In genomic region chr12:109287811-109288469, GRCh38 we compare ENCODE assay signal across 34 cellular contexts. TPM values are rescaled to one million over a fixed set of nuclear protein-coding genes. Genes with fewer than 3 reads are reported as not detected.
"Had no signal": no experiment of that assay in that cellular context is flagged by ENCODE, and none has a peak within 500 bp of the region (broad histone marks: within the 10 kb centered on the region; RNA-seq: fewer than 3 reads in every experiment).

No MANE protein-coding gene starts in this region.

- DNase-seq: activated CD4-positive, alpha-beta memory T cell treated with anti-CD3 and anti-CD28 coated beads for 36 hours; activated CD4-positive, alpha-beta T cell treated with anti-CD3 and anti-CD28 coated beads, Interleukin-2, amount 10 ng/mL, durations not matched to agents 24 days and 14 days; activated CD4-positive, CD25-positive, alpha-beta regulatory T cell treated with anti-CD3 and anti-CD28 coated beads, Interleukin-2, amount 50 U/mL, for 72 hours; activated CD8-positive, alpha-beta memory T cell treated with anti-CD3 and anti-CD28 coated beads, Interleukin-2, amount 50 U/mL, for 4 hours; activated effector memory CD4-positive, alpha-beta T cell treated with anti-CD3 and anti-CD28 coated beads, Interleukin-2, amount 50 U/mL, for 16 hours; activated naive CD4-positive, alpha-beta T cell treated with anti-CD3 and anti-CD28 coated beads, Interleukin-2, amount 10 ng/mL, durations not matched to agents 7 days and 5 days; activated naive CD8-positive, alpha-beta T cell treated with anti-CD3 and anti-CD28 coated beads, Interleukin-2, amount 10 ng/mL, durations not matched to agents 7 days and 5 days; activated T-cell treated with anti-CD3 and anti-CD28 coated beads, Interleukin-2, amount 50 U/mL, for 1 hour; cerebellar nuclear complex; colonic mucosa; effector CD8-positive, alpha-beta T cell; esophagus squamous epithelium; left colon; mammary epithelial cell; naive B cell; stimulated activated CD4-positive, alpha-beta T cell treated with anti-CD3 and anti-CD28 coated beads, Interleukin-4, amount 100 ng/mL, for 24 hours; uterus had no signal

- H3K4me3 ChIP-seq: ascending aorta, cardiac muscle cell, colonic mucosa, esophagus squamous epithelium, skin epidermis, uterus had no signal

- FAIRE-seq: endometrium, frontal cortex, keratinocyte had no signal

- H3K9me3 ChIP-seq: ascending aorta, colonic mucosa, esophagus squamous epithelium, uterus had no signal

- H3K27ac ChIP-seq: ascending aorta, cardiac muscle cell, colonic mucosa, epithelial cell of prostate, esophagus squamous epithelium, skin epidermis, uterus, VCaP had no signal

- H3K36me3 ChIP-seq: ascending aorta, cardiac muscle cell, colonic mucosa, esophagus squamous epithelium, uterus had no signal

- H3K27me3 ChIP-seq: ascending aorta, cardiac muscle cell, colonic mucosa, uterus had no signal

- H3K4me1 ChIP-seq: ascending aorta had no signal

RNA-seq across cellular contexts. Expression of gene FOXN4, which starts 21.1 kb away (rescaled TPM):
- total RNA-seq: activated CD4-positive, alpha-beta memory T cell treated with anti-CD3 and anti-CD28 coated beads for 36 hours; activated CD4-positive, alpha-beta T cell treated with anti-CD3 and anti-CD28 coated beads, Interleukin-2, amount 10 ng/mL, durations not matched to agents 24 days and 14 days; activated CD8-positive, alpha-beta memory T cell treated with anti-CD3 and anti-CD28 coated beads for 36 hours; activated naive CD8-positive, alpha-beta T cell treated with anti-CD3 and anti-CD28 coated beads, Interleukin-2, amount 10 ng/mL, durations not matched to agents 7 days and 5 days; activated T-helper 1 cell treated with anti-CD3 and anti-CD28 coated beads, Interleukin-12 subunit alpha, Interleukin-12 subunit beta, Interleukin-2, Interleukin-4 antibody, amounts not matched to agents 30 ng/mL and 10 ng/mL and 1 ng/mL, durations not matched to agents 14 hours and 24 hours and 36 hours; ascending aorta; colonic mucosa; dermis microvascular lymphatic vessel endothelial cell; esophagus squamous epithelium; left colon; liver; mammary epithelial cell; mesothelial cell of epicardium; omental fat pad; sciatic nerve; subcutaneous adipose tissue; uterus had no signal
- polyA plus RNA-seq: keratinocyte, liver, mammary epithelial cell had no signal

RNA-seq across cellular contexts. Expression of gene MYO1H, which starts 59.8 kb away (rescaled TPM):
- total RNA-seq: activated CD4-positive, alpha-beta memory T cell treated with anti-CD3 and anti-CD28 coated beads for 36 hours; activated CD4-positive, alpha-beta T cell treated with anti-CD3 and anti-CD28 coated beads, Interleukin-2, amount 10 ng/mL, durations not matched to agents 24 days and 14 days; activated CD8-positive, alpha-beta memory T cell treated with anti-CD3 and anti-CD28 coated beads for 36 hours; activated naive CD8-positive, alpha-beta T cell treated with anti-CD3 and anti-CD28 coated beads, Interleukin-2, amount 10 ng/mL, durations not matched to agents 7 days and 5 days; activated T-helper 1 cell treated with anti-CD3 and anti-CD28 coated beads, Interleukin-12 subunit alpha, Interleukin-12 subunit beta, Interleukin-2, Interleukin-4 antibody, amounts not matched to agents 30 ng/mL and 10 ng/mL and 1 ng/mL, durations not matched to agents 14 hours and 24 hours and 36 hours; ascending aorta; cardiac muscle cell; dermis microvascular lymphatic vessel endothelial cell; liver; mammary epithelial cell; mesothelial cell of epicardium; neural crest cell; sciatic nerve; uterus had no signal
- polyA plus RNA-seq: cardiac muscle cell, keratinocyte, liver, mammary epithelial cell had no signal
